ENCODE assay signal across 6 cellular contexts in the genomic region with DNA sequence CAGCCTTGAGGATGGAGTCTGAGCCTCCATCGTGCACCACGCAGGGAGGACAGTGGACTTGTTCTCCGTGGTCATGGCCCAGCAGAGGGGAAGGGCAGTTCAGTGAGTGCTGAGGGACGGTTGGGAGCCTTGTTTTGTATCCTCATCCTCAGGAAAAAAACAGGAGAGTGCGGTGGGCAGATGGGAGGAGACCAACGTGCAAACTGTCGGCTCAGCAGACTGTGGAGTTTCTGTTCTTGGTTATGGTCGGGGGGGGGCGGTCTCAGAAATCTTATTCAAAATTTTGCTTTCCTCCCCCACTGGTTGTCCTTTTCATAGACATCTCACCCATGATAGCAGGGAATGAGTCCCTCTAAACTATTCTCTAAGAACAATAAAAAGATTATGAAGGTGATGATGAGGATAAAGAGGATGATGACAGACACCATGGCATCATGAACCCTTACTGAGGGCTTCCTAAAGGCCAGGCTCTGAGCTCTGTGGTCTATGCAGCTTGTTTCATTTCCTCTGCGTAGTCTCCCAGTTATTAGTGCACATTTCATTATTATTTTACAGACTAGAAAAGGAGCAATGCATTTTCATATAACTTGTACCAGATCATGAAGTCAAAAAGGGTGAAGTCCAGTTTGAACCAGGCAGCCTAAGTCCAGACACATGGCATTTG. TPM values are rescaled to one million over a fixed set of nuclear protein-coding genes. Genes with fewer than 3 reads are reported as not detected.
"Had no signal": no experiment of that assay in that cellular context is flagged by ENCODE, and none has a peak within 500 bp of the region (broad histone marks: within the 10 kb centered on the region; RNA-seq: fewer than 3 reads in every experiment).

No MANE protein-coding gene starts in this region.

RNA-seq across cellular contexts. Expression of a gene that starts 25.1 kb away (rescaled TPM):
- total RNA-seq: glomerular endothelial cell, natural killer cell, neural crest cell, osteocyte, skeletal muscle tissue had no signal
- polyA plus RNA-seq: mammary epithelial cell had no signal
